Comparison of ENCODE assay signal across 25 cellular contexts in the genomic region with DNA sequence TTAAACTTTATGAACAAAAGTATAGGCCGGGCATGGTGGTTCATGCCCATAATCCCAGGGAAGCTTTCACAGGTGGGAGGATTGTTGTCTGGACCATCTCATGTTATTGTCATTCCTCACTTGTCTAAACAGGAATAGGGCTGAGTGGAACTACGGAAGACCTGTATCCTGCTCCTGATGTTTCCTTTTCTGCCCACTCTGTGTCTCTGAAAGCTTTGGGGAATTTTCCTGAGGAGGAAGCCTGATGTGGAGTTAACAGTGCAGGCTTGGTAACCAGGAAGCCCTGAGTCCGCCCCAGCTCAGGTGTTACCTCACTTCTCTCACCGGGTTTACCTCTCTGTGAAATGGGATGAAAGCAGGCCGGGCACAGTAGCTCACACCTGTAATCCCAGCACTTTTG.
"Had no signal": no experiment of that assay in that cellular context is flagged by ENCODE, and none has a peak within 500 bp of the region (broad histone marks: within the 10 kb centered on the region; RNA-seq: fewer than 3 reads in every experiment).

No MANE protein-coding gene starts in this region.

- H3K4me3 ChIP-seq: dorsolateral prefrontal cortex, esophagus squamous epithelium, lung, neural progenitor cell, right lobe of liver, suprapubic skin, transverse colon, upper lobe of right lung, uterus had no signal

- H3K27me3 ChIP-seq: dorsolateral prefrontal cortex, esophagus squamous epithelium, neural progenitor cell, right lobe of liver, suprapubic skin, transverse colon, upper lobe of right lung, uterus had no signal

- H3K27ac Mint-ChIP-seq: memory B cell; natural killer cell treated with Interleukin-12 subunit alpha and Interleukin-12 subunit beta and Interleukin-15 and Interleukin-18, amount 100 ng/mL, for 72 hours; neural progenitor cell; progenitor cell of endocrine pancreas; stimulated activated naive CD8-positive, alpha-beta T cell treated with anti-CD3 and anti-CD28 coated beads, Interleukin-15, amount 100 ng/mL, for 72 hours had no signal

- DNase-seq: cortex of kidney; dorsolateral prefrontal cortex; effector CD4-positive, alpha-beta T cell; erythroblast; esophagus squamous epithelium; head of caudate nucleus; right lobe of liver; small intestine; stimulated activated CD4-positive, alpha-beta T cell treated with anti-CD3 and anti-CD28 coated beads, Interleukin-12 subunit alpha, Interleukin-12 subunit beta, amount 100 ng/mL, for 4 hours; stimulated activated CD4-positive, alpha-beta T cell treated with anti-CD3 and anti-CD28 coated beads, Interleukin-1b, Interleukin-23, amount 100 ng/mL, for 48 hours; stimulated activated CD4-positive, alpha-beta T cell treated with anti-CD3 and anti-CD28 coated beads, Interleukin-4, amount 100 ng/mL, for 1 hour; stimulated activated CD8-positive, alpha-beta memory T cell treated with anti-CD3 and anti-CD28 coated beads, Interleukin-4, amount 100 ng/mL, for 48 hours; stimulated activated naive CD4-positive, alpha-beta T cell; stimulated activated naive CD8-positive, alpha-beta T cell treated with anti-CD3 and anti-CD28 coated beads, Interleukin-15, amount 100 ng/mL, for 72 hours; transverse colon; upper lobe of right lung; uterus had no signal

- H3K4me3 Mint-ChIP-seq: memory B cell; natural killer cell treated with Interleukin-12 subunit alpha and Interleukin-12 subunit beta and Interleukin-15 and Interleukin-18, amount 100 ng/mL, for 72 hours; neural progenitor cell; stimulated activated naive CD8-positive, alpha-beta T cell treated with anti-CD3 and anti-CD28 coated beads, Interleukin-15, amount 100 ng/mL, for 72 hours had no signal

- H3K9me3 Mint-ChIP-seq: memory B cell; natural killer cell treated with Interleukin-12 subunit alpha and Interleukin-12 subunit beta and Interleukin-15 and Interleukin-18, amount 100 ng/mL, for 72 hours; neural progenitor cell; stimulated activated naive CD8-positive, alpha-beta T cell treated with anti-CD3 and anti-CD28 coated beads, Interleukin-15, amount 100 ng/mL, for 72 hours had no signal

- H3K36me3 ChIP-seq: transverse colon, upper lobe of right lung, uterus had no signal

- H3K9ac ChIP-seq: neural progenitor cell, parathyroid adenoma had no signal

- H3K9me3 ChIP-seq: esophagus squamous epithelium, right lobe of liver, suprapubic skin, transverse colon, upper lobe of right lung, uterus had no signal

- ATAC-seq: left lobe of liver; natural killer cell treated with Interleukin-12 subunit alpha and Interleukin-12 subunit beta and Interleukin-15 and Interleukin-18, amount 100 ng/mL, for 72 hours; right lobe of liver; stimulated activated naive CD8-positive, alpha-beta T cell treated with anti-CD3 and anti-CD28 coated beads, Interleukin-15, amount 100 ng/mL, for 72 hours; upper lobe of right lung had no signal

- H3K27me3 Mint-ChIP-seq: memory B cell; natural killer cell treated with Interleukin-12 subunit alpha and Interleukin-12 subunit beta and Interleukin-15 and Interleukin-18, amount 100 ng/mL, for 72 hours; progenitor cell of endocrine pancreas; stimulated activated naive CD8-positive, alpha-beta T cell treated with anti-CD3 and anti-CD28 coated beads, Interleukin-15, amount 100 ng/mL, for 72 hours had no signal

- H2AFZ ChIP-seq: neural progenitor cell, parathyroid adenoma had no signal

- H3K27ac ChIP-seq: neural progenitor cell, parathyroid adenoma, right lobe of liver, suprapubic skin, transverse colon, upper lobe of right lung, uterus had no signal

- H3K4me2 ChIP-seq: neural progenitor cell had no signal

- H3K79me2 ChIP-seq: parathyroid adenoma had no signal
